In the genomic region with DNA sequence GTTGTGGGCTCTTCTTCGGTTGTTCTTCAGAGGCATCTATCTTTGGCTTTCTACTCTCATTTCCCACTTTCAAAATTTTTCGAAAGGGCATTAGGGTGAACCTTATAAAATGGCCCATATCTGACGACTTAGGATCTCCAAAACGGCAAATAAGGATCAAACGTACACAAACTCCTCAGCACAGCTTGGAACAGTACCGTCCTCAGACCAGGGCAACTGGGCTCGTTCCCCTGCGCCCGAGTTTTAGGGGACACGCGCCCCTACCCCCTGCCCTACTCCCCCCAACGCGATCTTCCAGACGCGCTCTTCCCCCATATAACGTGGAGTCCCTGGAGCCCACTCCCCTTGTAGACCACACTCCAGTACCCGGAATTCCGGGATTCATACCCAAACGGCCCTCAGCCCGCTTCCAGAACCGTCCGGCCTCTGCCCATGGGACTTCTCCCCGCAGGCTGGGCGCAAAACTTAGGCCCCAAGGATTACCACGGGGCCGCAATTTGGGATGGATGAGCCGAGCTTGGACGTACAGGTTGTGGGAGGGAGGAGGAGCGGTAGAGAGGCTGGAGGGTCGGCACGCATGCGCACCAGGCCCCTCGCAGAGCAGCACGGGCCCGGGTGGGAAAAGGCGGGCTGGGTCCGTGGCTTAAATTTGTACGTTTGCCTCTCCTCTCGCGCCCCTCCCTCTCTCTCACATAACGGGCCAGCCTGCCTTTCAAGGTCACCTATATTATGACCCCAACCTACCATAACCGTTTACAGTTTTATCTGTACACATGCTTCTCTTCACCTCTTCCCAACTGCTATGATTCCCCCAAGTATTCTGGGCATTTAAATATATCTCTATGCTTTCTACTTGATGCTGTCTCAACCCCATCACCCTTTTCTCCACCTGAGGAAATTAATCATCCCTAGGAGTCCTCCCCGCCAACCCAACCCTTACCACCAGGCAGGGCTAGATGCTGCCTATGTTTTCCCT, we compare ENCODE assay signal across 8 cellular contexts. TPM values are rescaled to one million over a fixed set of nuclear protein-coding genes. Genes with fewer than 3 reads are reported as not detected.
DNase-seq lines count a peak whose midpoint lies in the region; ATAC-seq, FAIRE-seq and TF ChIP-seq lines count a peak whose summit lies in the region.

No MANE protein-coding gene starts in this region.

- WGBS in urinary bladder: 28% methylated on average over 43 of the region's 43 CpGs

- peak overlapping the region; percentile 52 for H3K4me3 ChIP-seq in HFF-Myc (replicated peaks; ENCODE audit: low read depth, low read length)
- H3K4me3 ChIP-seq in foreskin fibroblast (ENCODE audit: low read depth in 1 of 2, low read length in 2 of 2): peak overlapping the region; percentile 62 to 68
- H3K4me3 ChIP-seq in rectal smooth muscle tissue (ENCODE audit: low read length): peak overlapping the region; percentile 70
- H3K4me3 ChIP-seq in urinary bladder (ENCODE audit: low read depth, low read length): peak overlapping the region; percentile 54

- H3K4me3 Mint-ChIP-seq in activated T-cell treated with anti-CD3 and anti-CD28 coated beads, Interleukin-2, amount 50 U/mL, for 72 hours: peak overlapping the region; percentile 80 to 85

- FAIRE-seq in G401.6 (lab: Jason Lieb, UNC): peak; percentile 78

- H3K9ac ChIP-seq in rectal smooth muscle tissue (ENCODE audit: low read length): peak overlapping the region; percentile 22

- H3K27me3 Mint-ChIP-seq in activated T-cell treated with anti-CD3 and anti-CD28 coated beads, Interleukin-2, amount 50 U/mL, for 72 hours (ENCODE audit: low read depth): peaks cover 6% of the 10 kb centered on the region

- H3K36me3 ChIP-seq in rectal smooth muscle tissue (ENCODE audit: control insufficient read depth, insufficient read depth, low read length): no peaks in the 10 kb centered on the region
- H3K36me3 ChIP-seq in urinary bladder (ENCODE audit: insufficient read depth): no peaks in the 10 kb centered on the region

- H3K27me3 ChIP-seq in rectal smooth muscle tissue (ENCODE audit: control insufficient read depth, insufficient read depth, low read length): no peaks in the 10 kb centered on the region

- no peak for DNase-seq in HFF-Myc (ENCODE audit: extremely low read depth, low read depth)
- DNase-seq in NCI-H510A (lab: John Stamatoyannopoulos, UW): peak; percentile 30
- peak; percentile 76 to 79 for DNase-seq in activated T-cell treated with anti-CD3 and anti-CD28 coated beads, Interleukin-2, amount 50 U/mL, for 72 hours
- DNase-seq in foreskin fibroblast: peak; percentile 24 to 80
- no peak for DNase-seq in HPDE6-E6E7 (ENCODE audit: extremely low spot score)

- ATAC-seq in activated T-cell treated with anti-CD3 and anti-CD28 coated beads, Interleukin-2, amount 50 U/mL, for 72 hours (replicated peaks in 1 of 2): peak; percentile 89 to 90

- peak overlapping the region; percentile 39 for H3K27ac ChIP-seq in rectal smooth muscle tissue (ENCODE audit: low read depth, low read length)
- no peak overlapping the region for H3K27ac ChIP-seq in urinary bladder (ENCODE audit: low read depth)

- peaks cover 16% of the 10 kb centered on the region for H3K4me1 ChIP-seq in rectal smooth muscle tissue (ENCODE audit: control insufficient read depth, insufficient read depth, low read length)
- H3K4me1 ChIP-seq in urinary bladder (ENCODE audit: insufficient read depth): no peaks in the 10 kb centered on the region

- TF ChIP-seq CTCF in HFF-Myc (IDR thresholded peaks at IDR 0.05; ENCODE audit: low read depth, low read length, missing control alignments): no peak
- TF ChIP-seq CTCF in foreskin fibroblast (IDR thresholded peaks at IDR 0.05; ENCODE audit: low read depth, low read length): no peak

- peak overlapping the region; percentile 85 for H3K27ac Mint-ChIP-seq in activated T-cell treated with anti-CD3 and anti-CD28 coated beads, Interleukin-2, amount 50 U/mL, for 72 hours

- no peaks in the 10 kb centered on the region for H3K9me3 Mint-ChIP-seq in activated T-cell treated with anti-CD3 and anti-CD28 coated beads, Interleukin-2, amount 50 U/mL, for 72 hours

- H3K36me3 Mint-ChIP-seq in activated T-cell treated with anti-CD3 and anti-CD28 coated beads, Interleukin-2, amount 50 U/mL, for 72 hours (ENCODE audit: insufficient read depth in 2 of 2): no peaks in the 10 kb centered on the region

- H3K4me1 Mint-ChIP-seq in activated T-cell treated with anti-CD3 and anti-CD28 coated beads, Interleukin-2, amount 50 U/mL, for 72 hours (ENCODE audit: low read depth): peaks cover 28% of the 10 kb centered on the region

RNA-seq across cellular contexts. Expression of a gene that starts 3.4 kb away (rescaled TPM):
- under 1 TPM; 0.22 to 0.90 TPM for total RNA-seq in activated T-cell treated with anti-CD3 and anti-CD28 coated beads, Interleukin-2, amount 50 U/mL, for 72 hours
- 4.1 TPM for total RNA-seq in urinary bladder
- polyA plus RNA-seq in urinary bladder: 2.3 TPM

RNA-seq across cellular contexts. Expression of a gene that starts 17.7 kb away (rescaled TPM):
- total RNA-seq in activated T-cell treated with anti-CD3 and anti-CD28 coated beads, Interleukin-2, amount 50 U/mL, for 72 hours: 10 to 100 TPM; 52.9 to 56.0 TPM
- 94.0 TPM for total RNA-seq in urinary bladder
- 32.7 TPM for polyA plus RNA-seq in urinary bladder

RNA-seq across cellular contexts. Expression of a gene that starts 34.9 kb away (rescaled TPM):
- total RNA-seq in activated T-cell treated with anti-CD3 and anti-CD28 coated beads, Interleukin-2, amount 50 U/mL, for 72 hours: 10 to 100 TPM; 38.6 to 42.5 TPM
- total RNA-seq in urinary bladder: 29.3 TPM
- polyA plus RNA-seq in urinary bladder: 37.0 TPM

RNA-seq across cellular contexts. Expression of a gene that starts 54.2 kb away (rescaled TPM):
- 10 to 100 TPM; 51.8 to 55.2 TPM for total RNA-seq in activated T-cell treated with anti-CD3 and anti-CD28 coated beads, Interleukin-2, amount 50 U/mL, for 72 hours
- 68.9 TPM for total RNA-seq in urinary bladder
- polyA plus RNA-seq in urinary bladder: 65.5 TPM

RNA-seq across cellular contexts. Expression of a gene that starts 55.5 kb away (rescaled TPM):
- 1 to 10 TPM; 4.1 to 5.3 TPM for total RNA-seq in activated T-cell treated with anti-CD3 and anti-CD28 coated beads, Interleukin-2, amount 50 U/mL, for 72 hours
- total RNA-seq in urinary bladder: 42.4 TPM
- 3.4 TPM for polyA plus RNA-seq in urinary bladder

Comparison
In these comparisons a context has a peak if more than half of its experiments do, and no peak if none do; other contexts are left out.
1. DNase-seq: peak in NCI-H510A (single experiment), activated T-cell treated with anti-CD3 and anti-CD28 coated beads, Interleukin-2, amount 50 U/mL, for 72 hours (2 of 2) and foreskin fibroblast (2 of 2); none in HFF-Myc (single experiment) and HPDE6-E6E7 (single experiment).
2. Peak in every context shown above with its lines, with median percentiles within 50 percentile points of each other: H3K4me3 ChIP-seq.